Comparison of ENCODE assay signal across 27 cellular contexts in genomic region chr12:92730758-92731157, GRCh38. TPM values are rescaled to one million over a fixed set of nuclear protein-coding genes. Genes with fewer than 3 reads are reported as not detected.
DNase-seq lines count a peak whose midpoint lies in the region; ATAC-seq and TF ChIP-seq lines count a peak whose summit lies in the region.
"Had no signal": no experiment of that assay in that cellular context is flagged by ENCODE, and none has a peak within 500 bp of the region (broad histone marks: within the 10 kb centered on the region; RNA-seq: fewer than 3 reads in every experiment).

No MANE protein-coding gene starts in this region.

- H2BK20ac ChIP-seq in IMR-90 (ENCODE audit: low read depth, low read length), result no peak overlapping the region

- no peaks in the 10 kb centered on the region for H3K36me3 Mint-ChIP-seq in brain
- H3K36me3 Mint-ChIP-seq: CD4-positive, alpha-beta memory T cell; CD4-positive, CD25-positive, alpha-beta regulatory T cell; CD8-positive, alpha-beta memory T cell had no signal

- intact Hi-C loops in IMR-90 (cut with micrococcal nuclease) (no loop called here), mucosa of descending colon (cut with DNase I, micrococcal nuclease) (no loop called here)

- H3K4me1 ChIP-seq in HEK293 (ENCODE audit: control insufficient read depth, insufficient read depth, low read length), result peaks cover 2% of the 10 kb centered on the region; the same call in 1 of the 2 replicates
- H3K4me1 ChIP-seq in IMR-90 (ENCODE audit: control insufficient read depth, insufficient read depth, low read length), result peaks cover 5% of the 10 kb centered on the region
- no peaks in the 10 kb centered on the region for H3K4me1 ChIP-seq in mucosa of descending colon (ENCODE audit: low read depth)
- H3K4me1 ChIP-seq: BE2C, BLaER1 had no signal

- H3K4me3 Mint-ChIP-seq in brain, result no peak overlapping the region
- H3K4me3 Mint-ChIP-seq: CD14-positive monocyte; CD4-positive, alpha-beta memory T cell; CD4-positive, CD25-positive, alpha-beta regulatory T cell; CD8-positive, alpha-beta memory T cell had no signal

- peaks cover 71% of the 10 kb centered on the region for H3K4me1 Mint-ChIP-seq in brain
- H3K4me1 Mint-ChIP-seq: CD4-positive, alpha-beta memory T cell; CD4-positive, CD25-positive, alpha-beta regulatory T cell; CD8-positive, alpha-beta memory T cell had no signal

- peaks cover 2% of the 10 kb centered on the region; the same call in 1 of the 2 replicates for H4K20me1 ChIP-seq in IMR-90 (ENCODE audit: insufficient read depth, low read length)
- H4K20me1 ChIP-seq: BLaER1 had no signal

- no peak overlapping the region for H4K8ac ChIP-seq in IMR-90 (ENCODE audit: low read depth in 2 of 2, low read length in 2 of 2)

- no peak overlapping the region for H2AK9ac ChIP-seq in IMR-90 (replicated peaks; ENCODE audit: low read depth, low read length, poor library complexity)

- H3K27me3 ChIP-seq in IMR-90 (ENCODE audit: control insufficient read depth, insufficient read depth, low read length), result no peaks in the 10 kb centered on the region
- H3K27me3 ChIP-seq: BE2C, BLaER1 had no signal

- DNase-seq in IMR-90 (peak; percentile 49), mucosa of descending colon (no peak), islet precursor cell (no peak)
- DNase-seq: 8988T; ACHN; BE2C; C1 segment of cervical spinal cord; CD4-positive, alpha-beta memory T cell; CD4-positive, CD25-positive, alpha-beta regulatory T cell; CD8-positive, alpha-beta memory T cell; COR-L47; DMS 273 treated with DMSO at 0.1 percent for 48 hours; DMS153; DMS53; DMS79; DND-41; EL; GDM1 had no signal

- peaks cover 0 to 16% (median 0%) of the 10 kb centered on the region in 5 experiments for H3K9me3 Mint-ChIP-seq in brain
- H3K9me3 Mint-ChIP-seq: CD4-positive, alpha-beta memory T cell; CD8-positive, alpha-beta memory T cell had no signal

- no peak overlapping the region for H2BK5ac ChIP-seq in IMR-90 (ENCODE audit: low read depth, low read length, poor library complexity, severe bottlenecking)

- H3K79me1 ChIP-seq in IMR-90 (ENCODE audit: low read depth in 1 of 2, low read length in 2 of 2), result no peaks in the 10 kb centered on the region

- H3K14ac ChIP-seq in IMR-90 (replicated peaks; ENCODE audit: low read depth, low read length), result no peak overlapping the region

- H2BK120ac ChIP-seq in IMR-90 (ENCODE audit: low read depth, low read length), result no peak overlapping the region

- peaks cover 3% of the 10 kb centered on the region for H3K27me3 Mint-ChIP-seq in brain

- H4K91ac ChIP-seq in IMR-90 (ENCODE audit: insufficient read depth, low read depth, low read length), result no peak overlapping the region

- H3K9me3 ChIP-seq in HEK293 (ENCODE audit: control insufficient read depth, insufficient read depth, low read depth, low read length) (no peaks in the 10 kb centered on the region), IMR-90 (ENCODE audit: control insufficient read depth, insufficient read depth, low read length) (no peaks in the 10 kb centered on the region), mucosa of descending colon (no peaks in the 10 kb centered on the region)
- H3K9me3 ChIP-seq: BE2C, BLaER1 had no signal

- no peak overlapping the region for H3K4me2 ChIP-seq in IMR-90 (ENCODE audit: low read depth, low read length)
- H3K4me2 ChIP-seq: BLaER1 had no signal

- CTCF ChIA-PET in HEK293 (lab: Yijun Ruan, JAX) (interaction anchor here (0.8 kb wide), 1 partner anchor 13 kb away, joined by 3 read pairs; no protein-coding TSS in a partner anchor), IMR-90 (lab: Yijun Ruan, JAX) (interaction anchor here (0.6 kb wide), 1 partner anchor 10 kb away, joined by 3 read pairs; no protein-coding TSS in a partner anchor)

- TF ChIP-seq POLR2A in IMR-90 (IDR thresholded peaks at IDR 0.05; ENCODE audit: low read depth, low read length), result no peak

- H4K5ac ChIP-seq in IMR-90 (ENCODE audit: low read depth, low read length), result no peak overlapping the region

- H3K9me1 ChIP-seq in IMR-90 (ENCODE audit: insufficient read depth, low read length), result peaks cover 3% of the 10 kb centered on the region

- no peak overlapping the region for H2AFZ ChIP-seq in IMR-90 (replicated peaks; ENCODE audit: low read length, poor library complexity)

- H3K18ac ChIP-seq in IMR-90 (ENCODE audit: low read depth, low read length), result no peak overlapping the region

- H3K23ac ChIP-seq in IMR-90 (ENCODE audit: low read depth, low read length), result no peak overlapping the region

- H2BK15ac ChIP-seq in IMR-90 (ENCODE audit: low read depth, low read length), result no peak overlapping the region

- ATAC-seq in IMR-90 (ENCODE audit: low read depth), result peak; percentile 54
- no peak for ATAC-seq in HG03045 (IDR thresholded peaks at IDR 0.05; ENCODE audit: unreplicated experiment)
- no peak for ATAC-seq in mucosa of descending colon
- ATAC-seq: GM12878 had no signal

- H2AK5ac ChIP-seq in IMR-90 (ENCODE audit: low read depth, low read length), result peak overlapping the region; percentile 23; the same call in 1 of the 2 replicates

- in situ Hi-C loops in IMR-90 (cut with MboI; ENCODE audit: low sequenced_read_pairs), result no loop called here

- dilution Hi-C loops in IMR-90 (cut with HindIII; ENCODE audit: low sequenced_read_pairs, unreplicated experiment), result no loop called here

- H3K9ac ChIP-seq in IMR-90 (ENCODE audit: low read depth, low read length), result no peak overlapping the region
- H3K9ac ChIP-seq: BLaER1 had no signal

- no CpG with 5 or more reads among the region's 5 CpGs for WGBS in IMR-90 (ENCODE audit: extremely low coverage in 2 of 2, insufficient read length in 1 of 2), 2 experiments

- H3K4ac ChIP-seq in IMR-90 (ENCODE audit: low read depth, low read length), result no peak overlapping the region

- no peak overlapping the region for H3K4me3 ChIP-seq in HEK293 (ENCODE audit: low read depth, low read length)
- H3K4me3 ChIP-seq in IMR-90 (ENCODE audit: insufficient read depth, low read depth, low read length), result no peak overlapping the region
- H3K4me3 ChIP-seq in mucosa of descending colon, result no peak overlapping the region
- H3K4me3 ChIP-seq: BLaER1, GM12878 had no signal

- BruUV-seq in IMR-90 (replicated peaks; lab: Mats Ljungman, UMichigan), result no TSS peak

- POLR2A ChIA-PET in HEK293 (lab: Yijun Ruan, JAX), result no interaction called here
- POLR2A ChIA-PET in IMR-90 (lab: Charles Lee; ENCODE audit: unreplicated experiment), result interaction anchor here (0.7 kb wide), 1 partner anchor 207 kb away, joined by 3 read pairs; no protein-coding TSS in a partner anchor

- H3K27ac ChIP-seq in HEK293 (ENCODE audit: extremely low read depth, low read depth, low read length) (no peak overlapping the region), IMR-90 (ENCODE audit: insufficient read depth, low read length) (no peak overlapping the region)
- H3K27ac ChIP-seq: BLaER1 had no signal

- no peak for TF ChIP-seq RAD21 in IMR-90 (IDR thresholded peaks at IDR 0.05; ENCODE audit: low read length)

- TF ChIP-seq CTCF in HEK293 (tag by site-specific recombination; IDR thresholded peaks at IDR 0.05) (no peak), IMR-90 (conservative IDR thresholded peaks at IDR 0.05; ENCODE audit: low read depth, low read length) (no peak), brain (conservative IDR thresholded peaks at IDR 0.05) (no peak), mucosa of descending colon (IDR thresholded peaks at IDR 0.05) (no peak)

- no peak overlapping the region for H3K56ac ChIP-seq in IMR-90 (ENCODE audit: extremely low read depth, insufficient read depth, low read length)

- peak overlapping the region; percentile 13 to 95 (median 20) for H3K27ac Mint-ChIP-seq in brain
- H3K27ac Mint-ChIP-seq: CD14-positive monocyte; CD4-positive, alpha-beta memory T cell; CD4-positive, CD25-positive, alpha-beta regulatory T cell; CD8-positive, alpha-beta memory T cell had no signal

- H3K36me3 ChIP-seq in HEK293 (ENCODE audit: control insufficient read depth in 2 of 2, insufficient read depth in 1 of 2, low read length in 2 of 2) (no peaks in the 10 kb centered on the region), IMR-90 (ENCODE audit: control insufficient read depth, insufficient read depth, low read length) (no peaks in the 10 kb centered on the region), mucosa of descending colon (ENCODE audit: low read depth) (no peaks in the 10 kb centered on the region)
- H3K36me3 ChIP-seq: BE2C, BLaER1 had no signal

TF ChIP-seq in HEK293, 187 proteins besides CTCF, POLR2A, EP300 and RAD21:
- TF ChIP-seq ZNF510 (tag by site-specific recombination; IDR thresholded peaks at IDR 0.05; ENCODE audit: insufficient replicate concordance), result peak; percentile 40
- no peak for TF ChIP-seq ZNF549 (tag by site-specific recombination; IDR thresholded peaks at IDR 0.05)

TF ChIP-seq in IMR-90, 13 proteins besides CTCF, POLR2A, EP300 and RAD21:
- TF ChIP-seq USF2 (IDR thresholded peaks at IDR 0.05; ENCODE audit: low read depth, low read length) (no peak), BHLHE40 (IDR thresholded peaks at IDR 0.05; ENCODE audit: low read depth, low read length) (peak; percentile 77), SMC3 (IDR thresholded peaks at IDR 0.05; ENCODE audit: low read depth, low read length) (no peak)

RNA-seq across cellular contexts. Expression of gene PLEKHG7, which starts 28.0 kb away (rescaled TPM):
- total RNA-seq in IMR-90 (2012; rRNA removed) (under 0.01 TPM in 1 of 2 replicates, not detected in the other), mucosa of descending colon (1 to 10 TPM; 1.2 to 2.7 (median 1.3) TPM)
- polyA plus RNA-seq in IMR-90 (2012; rRNA removed) (not detected in 2 replicates), brain (ENCODE audit: insufficient read depth, low read depth, low replicate concordance) (not detected)
- polyA plus RNA-seq in IMR-90 (2012; cell fraction: cytosol; rRNA removed), result not detected in 2 replicates
- polyA plus RNA-seq in IMR-90 (2012; cell fraction: nucleus; rRNA removed; ENCODE audit: low replicate concordance), result 0.05 TPM in 1 of 2 replicates, not detected in the other
- total RNA-seq: A673; CD4-positive, alpha-beta memory T cell; CD8-positive, alpha-beta memory T cell; Daoy; G401 had no signal
- polyA plus RNA-seq: CD14-positive monocyte; CD8-positive, alpha-beta memory T cell had no signal
